ENCODE assay signal across 8 cellular contexts in genomic region chr1:65148548-65149390, GRCh38. TPM values are rescaled to one million over a fixed set of nuclear protein-coding genes. Genes with fewer than 3 reads are reported as not detected.
DNase-seq lines count a peak whose midpoint lies in the region; ATAC-seq, FAIRE-seq and TF ChIP-seq lines count a peak whose summit lies in the region.

No MANE protein-coding gene starts in this region.

- FAIRE-seq in bronchial epithelial cell (lab: Jason Lieb, UNC) (no peak), kidney (lab: Jason Lieb, UNC) (no peak)

- peak overlapping the region; percentile 55 to 89 for H3K9ac ChIP-seq in kidney (ENCODE audit: low read length in 2 of 2)

- peak; percentile 51 for ATAC-seq in GM21381 (IDR thresholded peaks at IDR 0.05; ENCODE audit: unreplicated experiment)

- H3K4me1 ChIP-seq in kidney (ENCODE audit: control insufficient read depth in 1 of 2, insufficient read depth in 1 of 2, low read depth in 1 of 2, low read length in 2 of 2), result peaks cover 0 to 2% of the 10 kb centered on the region in 2 donors

- peak overlapping the region; percentile 78 to 81 for H3K27ac ChIP-seq in kidney (ENCODE audit: low read depth in 2 of 2, low read length in 2 of 2)

- H3K27me3 ChIP-seq in bronchial epithelial cell (ENCODE audit: control insufficient read depth, insufficient read depth, low read length), result no peaks in the 10 kb centered on the region

- H3K36me3 ChIP-seq in bronchial epithelial cell (ENCODE audit: control insufficient read depth, insufficient read depth, low read length) (no peaks in the 10 kb centered on the region), kidney (ENCODE audit: control insufficient read depth in 1 of 2, insufficient read depth in 2 of 2, low read length in 2 of 2) (no peaks in the 10 kb centered on the region)

- intact Hi-C loops in kidney (cut with DNase I), result no loop called here

- H3K9me3 ChIP-seq in kidney (ENCODE audit: control insufficient read depth in 1 of 2, low read length in 2 of 2), result no peaks in the 10 kb centered on the region

- DNase-seq in EL (peak; percentile 79), HK-2 (ENCODE audit: unreplicated experiment) (peak; percentile 82), SW480 (ENCODE audit: low spot score) (peak; percentile 46), bronchial epithelial cell (ENCODE audit: low read depth) (peak; percentile 30), kidney (peak; percentile 78), GOT3 (lab: John Stamatoyannopoulos, UW) (no peak)
- DNase-seq in stimulated activated CD4-positive, alpha-beta T cell treated with anti-CD3 and anti-CD28 coated beads, Interleukin-1b, Interleukin-23, amount 100 ng/mL, for 48 hours, result peak; percentile 69

- TF ChIP-seq CTCF in bronchial epithelial cell (IDR thresholded peaks at IDR 0.05; ENCODE audit: insufficient read depth, low read length, severe bottlenecking) (no peak), kidney (IDR thresholded peaks at IDR 0.05; ENCODE audit: borderline replicate concordance, extremely low read depth, insufficient read depth) (no peak)

- H3K4me3 ChIP-seq in bronchial epithelial cell (ENCODE audit: low read depth, low read length) (peak overlapping the region; percentile 84), kidney (ENCODE audit: low read length in 2 of 2) (peak overlapping the region; percentile 72 to 84)

RNA-seq across cellular contexts. Expression of gene AK4, which starts 0.8 kb away (rescaled TPM):
- total RNA-seq in bronchial epithelial cell (36.2 and 52.9 TPM in 2 replicates), kidney (47.6 TPM)
- polyA plus RNA-seq in kidney (ENCODE audit: insufficient read depth, low read depth, low replicate concordance), result 131 TPM
